In the genomic region with DNA sequence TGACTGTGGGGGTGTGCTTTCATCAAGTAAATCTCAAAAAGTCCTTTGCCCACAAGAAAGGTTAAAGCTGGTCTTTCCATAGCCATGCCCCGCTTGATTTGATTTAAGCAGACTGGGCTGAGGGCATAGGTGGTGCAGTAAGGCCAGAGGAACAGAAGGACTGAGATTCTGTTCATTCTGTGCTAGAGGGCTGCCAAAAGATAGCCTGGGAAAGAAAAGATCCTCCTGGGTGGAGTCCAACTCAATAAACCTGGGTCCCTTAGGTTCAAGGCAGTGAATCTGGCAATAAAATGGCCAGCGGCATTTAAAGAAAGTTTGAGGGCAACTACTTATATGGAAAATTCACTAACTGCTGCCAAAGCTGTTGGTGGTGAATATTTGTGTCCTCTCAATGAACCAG, we compare ENCODE assay signal across 30 cellular contexts.
"Had no signal": no experiment of that assay in that cellular context is flagged by ENCODE, and none has a peak within 500 bp of the region (broad histone marks: within the 10 kb centered on the region; RNA-seq: fewer than 3 reads in every experiment).

No MANE protein-coding gene starts in this region.

- H3K36me3 ChIP-seq: neutrophil, pancreas, sigmoid colon, spleen, suprapubic skin, tibial artery, transverse colon, vagina had no signal

- H3K4me1 ChIP-seq: pancreas, psoas muscle, right lobe of liver, spleen, suprapubic skin, testis, tibial artery, vagina had no signal

- H3K27me3 Mint-ChIP-seq: progenitor cell of endocrine pancreas; stimulated activated memory B cell treated with anti-CD40 and anti-IgM and Interleukin-4, amounts not matched to agents 10 μg/mL and 1 μg/mL and 100 μg/mL, for 72 hours; stimulated activated naive CD8-positive, alpha-beta T cell treated with anti-CD3 and anti-CD28 coated beads, Interleukin-15, amount 100 ng/mL, for 72 hours; type B pancreatic cell had no signal

- H3K9me3 ChIP-seq: neutrophil, pancreas, psoas muscle, right lobe of liver, sigmoid colon, spleen, suprapubic skin, testis, tibial artery, transverse colon, vagina had no signal

- H3K36me3 Mint-ChIP-seq: naive thymus-derived CD8-positive, alpha-beta T cell; natural killer cell treated with Interleukin-12 subunit alpha and Interleukin-12 subunit beta and Interleukin-15 and Interleukin-18, amount 100 ng/mL, for 72 hours; stimulated activated memory B cell treated with anti-CD40 and anti-IgM and Interleukin-4, amounts not matched to agents 10 μg/mL and 1 μg/mL and 100 μg/mL, for 72 hours; type B pancreatic cell had no signal

- H3K27ac Mint-ChIP-seq: naive thymus-derived CD8-positive, alpha-beta T cell; natural killer cell treated with Interleukin-12 subunit alpha and Interleukin-12 subunit beta and Interleukin-15 and Interleukin-18, amount 100 ng/mL, for 72 hours; nephron progenitor cell; progenitor cell of endocrine pancreas; stimulated activated memory B cell treated with anti-CD40 and anti-IgM and Interleukin-4, amounts not matched to agents 10 μg/mL and 1 μg/mL and 100 μg/mL, for 72 hours; stimulated activated naive CD8-positive, alpha-beta T cell treated with anti-CD3 and anti-CD28 coated beads, Interleukin-15, amount 100 ng/mL, for 72 hours; type B pancreatic cell had no signal

- H3K4me3 Mint-ChIP-seq: naive thymus-derived CD8-positive, alpha-beta T cell; natural killer cell treated with Interleukin-12 subunit alpha and Interleukin-12 subunit beta and Interleukin-15 and Interleukin-18, amount 100 ng/mL, for 72 hours; nephron progenitor cell; neural crest cell; stimulated activated memory B cell treated with anti-CD40 and anti-IgM and Interleukin-4, amounts not matched to agents 10 μg/mL and 1 μg/mL and 100 μg/mL, for 72 hours; stimulated activated naive CD8-positive, alpha-beta T cell treated with anti-CD3 and anti-CD28 coated beads, Interleukin-15, amount 100 ng/mL, for 72 hours; type B pancreatic cell had no signal

- DNase-seq: naive thymus-derived CD8-positive, alpha-beta T cell; nephron progenitor cell; nucleus accumbens; pancreas; posterior cingulate gyrus; psoas muscle; right cardiac atrium; right lobe of liver; sigmoid colon; spleen; stimulated activated CD4-positive, alpha-beta T cell treated with anti-CD3 and anti-CD28 coated beads, Interleukin-12 subunit alpha, Interleukin-12 subunit beta, amount 100 ng/mL, for 4 hours; stimulated activated CD4-positive, alpha-beta T cell treated with anti-CD3 and anti-CD28 coated beads, Interleukin-1b, Interleukin-23, amount 100 ng/mL, for 48 hours; stimulated activated CD4-positive, alpha-beta T cell treated with anti-CD3 and anti-CD28 coated beads, Interleukin-4, amount 100 ng/mL, for 1 hour; stimulated activated CD4-positive, alpha-beta T cell treated with anti-CD3 and anti-CD28 coated beads, Interleukin-4, amount 100 ng/mL, for 4 hours; stimulated activated CD8-positive, alpha-beta memory T cell treated with anti-CD3 and anti-CD28 coated beads, Interleukin-4, amount 100 ng/mL, for 48 hours; stimulated activated naive CD4-positive, alpha-beta T cell; stimulated activated naive CD8-positive, alpha-beta T cell treated with anti-CD3 and anti-CD28 coated beads, Interleukin-15, amount 100 ng/mL, for 72 hours; stimulated activated naive CD8-positive, alpha-beta T cell treated with anti-CD3 and anti-CD28 coated beads, Interleukin-15, Interleukin-2, amounts not matched to agents 100 U/mL and 50 U/mL, for 24 hours; testis; tibial artery; transverse colon had no signal

- H3K9me3 Mint-ChIP-seq: naive thymus-derived CD8-positive, alpha-beta T cell; natural killer cell treated with Interleukin-12 subunit alpha and Interleukin-12 subunit beta and Interleukin-15 and Interleukin-18, amount 100 ng/mL, for 72 hours; nephron progenitor cell; neural crest cell; stimulated activated memory B cell treated with anti-CD40 and anti-IgM and Interleukin-4, amounts not matched to agents 10 μg/mL and 1 μg/mL and 100 μg/mL, for 72 hours; stimulated activated naive CD8-positive, alpha-beta T cell treated with anti-CD3 and anti-CD28 coated beads, Interleukin-15, amount 100 ng/mL, for 72 hours; type B pancreatic cell had no signal

- H3K27me3 ChIP-seq: neutrophil, pancreas, right lobe of liver, sigmoid colon, spleen, suprapubic skin, testis, tibial artery, transverse colon, vagina had no signal

- H3K4me3 ChIP-seq: pancreas, psoas muscle, right lobe of liver, sigmoid colon, smooth muscle cell, spleen, suprapubic skin, testis, tibial artery, transverse colon, vagina had no signal

- H3K27ac ChIP-seq: neutrophil, pancreas, psoas muscle, right lobe of liver, sigmoid colon, spleen, suprapubic skin, testis, tibial artery, transverse colon, vagina had no signal

- ATAC-seq: naive thymus-derived CD8-positive, alpha-beta T cell; natural killer cell treated with Interleukin-12 subunit alpha and Interleukin-12 subunit beta and Interleukin-15 and Interleukin-18, amount 100 ng/mL, for 72 hours; pancreas; psoas muscle; right cardiac atrium; right lobe of liver; stimulated activated memory B cell treated with anti-CD40 and anti-IgM and Interleukin-4, amounts not matched to agents 10 μg/mL and 1 μg/mL and 100 μg/mL, for 72 hours; stimulated activated naive CD8-positive, alpha-beta T cell treated with anti-CD3 and anti-CD28 coated beads, Interleukin-15, amount 100 ng/mL, for 72 hours; stimulated activated naive CD8-positive, alpha-beta T cell treated with anti-CD3 and anti-CD28 coated beads, Interleukin-15, Interleukin-2, amounts not matched to agents 100 U/mL and 50 U/mL, for 24 hours had no signal

- H3K4me1 Mint-ChIP-seq: naive thymus-derived CD8-positive, alpha-beta T cell; nephron progenitor cell; neural crest cell; stimulated activated memory B cell treated with anti-CD40 and anti-IgM and Interleukin-4, amounts not matched to agents 10 μg/mL and 1 μg/mL and 100 μg/mL, for 72 hours; stimulated activated naive CD8-positive, alpha-beta T cell treated with anti-CD3 and anti-CD28 coated beads, Interleukin-15, amount 100 ng/mL, for 72 hours had no signal
